1 cellular context compared by ENCODE assay signal in genomic region chr14:71336488-71337192, GRCh38.
TF ChIP-seq lines count a peak whose summit lies in the region.

No MANE protein-coding gene starts in this region.

TF ChIP-seq in K562, 482 proteins besides CTCF, POLR2A, EP300 and RAD21:
- TF ChIP-seq CEBPB (tag; IDR thresholded peaks at IDR 0.05) (peak; percentile 90), CEBPG (CRISPR knock-in tag; IDR thresholded peaks at IDR 0.05) (no peak), CEBPG (tag; conservative IDR thresholded peaks at IDR 0.05 in 1 of 2, IDR thresholded peaks at IDR 0.05 in 1 of 2) (peak; percentile 46 to 86), LEF1 (IDR thresholded peaks at IDR 0.05) (no peak)
